ENCODE assay signal across 17 cellular contexts in genomic region chr1:116931016-116931918, GRCh38.
"Had no signal": no experiment of that assay in that cellular context is flagged by ENCODE, and none has a peak within 500 bp of the region (broad histone marks: within the 10 kb centered on the region; RNA-seq: fewer than 3 reads in every experiment).

No MANE protein-coding gene starts in this region.

- H3K27me3 Mint-ChIP-seq: activated naive CD8-positive, alpha-beta T cell treated with anti-CD3 and anti-CD28 coated beads, Interleukin-2, amount 10 ng/mL, durations not matched to agents 7 days and 5 days; T-helper 17 cell; type B pancreatic cell had no signal

- H3K9me3 Mint-ChIP-seq: activated naive CD8-positive, alpha-beta T cell treated with anti-CD3 and anti-CD28 coated beads, Interleukin-2, amount 10 ng/mL, durations not matched to agents 7 days and 5 days; nephron; type B pancreatic cell had no signal

- H3K4me3 Mint-ChIP-seq: activated naive CD8-positive, alpha-beta T cell treated with anti-CD3 and anti-CD28 coated beads, Interleukin-2, amount 10 ng/mL, durations not matched to agents 7 days and 5 days; nephron; T-helper 17 cell; type B pancreatic cell had no signal

- H3K4me1 Mint-ChIP-seq: nephron had no signal

- H3K27ac Mint-ChIP-seq: activated naive CD8-positive, alpha-beta T cell treated with anti-CD3 and anti-CD28 coated beads, Interleukin-2, amount 10 ng/mL, durations not matched to agents 7 days and 5 days; nephron; T-helper 17 cell; type B pancreatic cell had no signal

- H3K36me3 Mint-ChIP-seq: activated naive CD8-positive, alpha-beta T cell treated with anti-CD3 and anti-CD28 coated beads, Interleukin-2, amount 10 ng/mL, durations not matched to agents 7 days and 5 days had no signal

- ATAC-seq: T-helper 17 cell had no signal

- DNase-seq: activated naive CD8-positive, alpha-beta T cell treated with anti-CD3 and anti-CD28 coated beads, Interleukin-2, amount 10 ng/mL, durations not matched to agents 7 days and 5 days; anterior cingulate cortex; brain microvascular endothelial cell; cortex of kidney; effector CD4-positive, alpha-beta T cell; esophagus squamous epithelium; hypothalamus; mesenchymal stem cell; nucleus accumbens; posterior cingulate gyrus; retina; SIG-M5; stimulated activated CD4-positive, alpha-beta T cell treated with anti-CD3 and anti-CD28 coated beads, Interleukin-4, amount 100 ng/mL, for 1 hour; stimulated activated naive CD4-positive, alpha-beta T cell; T-helper 17 cell had no signal
